ENCODE assay signal across 17 cellular contexts in the genomic region with DNA sequence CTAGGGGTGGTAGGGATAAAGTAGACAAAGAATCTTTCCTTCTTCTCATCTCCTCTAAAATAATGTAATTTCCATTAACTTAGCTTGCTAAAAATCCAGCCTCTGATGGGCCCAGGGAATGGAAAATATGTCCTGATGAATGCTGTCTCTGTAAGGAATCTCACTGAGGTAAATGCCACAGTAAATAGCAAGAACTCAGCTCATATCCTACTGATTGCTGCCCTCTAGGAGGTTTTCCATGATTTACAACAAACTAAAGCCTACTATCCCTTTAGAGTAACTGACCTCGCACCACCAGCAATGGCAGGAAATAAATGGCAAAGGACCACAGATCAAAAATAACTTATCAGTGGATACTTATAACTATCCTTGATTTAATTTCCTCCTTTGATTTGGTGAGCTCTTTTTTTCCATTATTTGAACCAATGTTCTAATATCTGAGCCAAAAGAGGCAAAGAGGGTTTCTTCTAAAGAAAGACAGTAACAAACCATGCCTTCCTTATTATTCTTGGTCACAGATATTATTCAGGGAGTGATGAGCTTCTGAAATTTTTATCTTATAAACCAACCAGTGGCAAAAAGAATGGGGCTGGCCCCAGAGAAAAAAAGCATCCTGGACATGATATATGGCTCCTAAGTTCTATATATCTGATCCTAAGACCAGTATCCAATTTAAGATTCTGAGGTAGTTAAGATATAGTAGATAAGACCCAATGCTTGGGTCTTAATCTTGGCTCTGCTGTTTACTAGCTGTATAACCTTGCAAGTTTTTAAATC. TPM values are rescaled to one million over a fixed set of nuclear protein-coding genes. Genes with fewer than 3 reads are reported as not detected.
DNase-seq lines count a peak whose midpoint lies in the region; ATAC-seq and TF ChIP-seq lines count a peak whose summit lies in the region.
"Had no signal": no experiment of that assay in that cellular context is flagged by ENCODE, and none has a peak within 500 bp of the region (broad histone marks: within the 10 kb centered on the region; RNA-seq: fewer than 3 reads in every experiment).

No MANE protein-coding gene starts in this region.

- H3K27ac ChIP-seq in 22Rv1 (no peak overlapping the region), liver (ENCODE audit: low read depth in 1 of 2, low read length in 2 of 2) (no peak overlapping the region)
- H3K27ac ChIP-seq: ascending aorta, GM23248, left ventricle myocardium inferior, thyroid gland had no signal

- peaks cover 97% of the 10 kb centered on the region for H3K36me3 Mint-ChIP-seq in stimulated activated effector memory CD8-positive, alpha-beta T cell treated with anti-CD3 and anti-CD28 coated beads, Interleukin-12 subunit alpha, Interleukin-12 subunit beta, amount 100 ng/mL, for 72 hours

- H3K9me3 ChIP-seq in liver (ENCODE audit: control insufficient read depth in 4 of 4, low read length in 3 of 4), result peaks cover 0 to 7% (median 5%) of the 10 kb centered on the region in 4 donors
- H3K9me3 ChIP-seq: thyroid gland had no signal

- WGBS in liver, result 83% methylated on average over 1 of the region's 1 CpG

- peaks cover 1 to 59% (median 51%) of the 10 kb centered on the region in 4 donors for H3K36me3 ChIP-seq in liver (ENCODE audit: control insufficient read depth in 4 of 4, insufficient read depth in 3 of 4, low read depth in 1 of 4, low read length in 3 of 4)

- H3K4me1 Mint-ChIP-seq in stimulated activated effector memory CD8-positive, alpha-beta T cell treated with anti-CD3 and anti-CD28 coated beads, Interleukin-12 subunit alpha, Interleukin-12 subunit beta, amount 100 ng/mL, for 72 hours, result peaks cover 2% of the 10 kb centered on the region
- H3K4me1 Mint-ChIP-seq: activated CD4-positive, alpha-beta memory T cell treated with anti-CD3 and anti-CD28 coated beads, Interleukin-2, amount 10 ng/mL, durations not matched to agents 7 days and 5 days had no signal

- H3K9ac ChIP-seq in liver (ENCODE audit: low read depth in 1 of 2, low read length in 2 of 2), result no peak overlapping the region
- H3K9ac ChIP-seq: GM23248 had no signal

- ATAC-seq in stimulated activated effector memory CD8-positive, alpha-beta T cell treated with anti-CD3 and anti-CD28 coated beads, Interleukin-12 subunit alpha, Interleukin-12 subunit beta, amount 100 ng/mL, for 72 hours, result no peak
- ATAC-seq: naive thymus-derived CD4-positive, alpha-beta T cell had no signal

- TF ChIP-seq CTCF in 22Rv1 (IDR thresholded peaks at IDR 0.05) (peak; percentile 47), HFF-Myc (IDR thresholded peaks at IDR 0.05; ENCODE audit: low read depth, low read length, missing control alignments) (peak; percentile 5), liver (IDR thresholded peaks at IDR 0.05; ENCODE audit: low read depth, low read length, missing input control) (no peak)

- H3K4me1 ChIP-seq in liver (ENCODE audit: control insufficient read depth in 4 of 4, insufficient read depth in 4 of 4, low read length in 3 of 4), result no peaks in the 10 kb centered on the region
- H3K4me1 ChIP-seq: ascending aorta, left ventricle myocardium inferior, thyroid gland had no signal

- DNase-seq in HFF-Myc (ENCODE audit: extremely low read depth, low read depth), result no peak
- peak; percentile 25 for DNase-seq in astrocyte of the hippocampus (ENCODE audit: low read depth, low spot score)
- DNase-seq in stimulated activated CD4-positive, alpha-beta T cell treated with anti-CD3 and anti-CD28 coated beads, Interleukin-15, amount 100 ng/mL, for 24 hours, result no peak
- DNase-seq in head of caudate nucleus, result no peak
- no peak for DNase-seq in T1000 (lab: John Stamatoyannopoulos, UW)
- no peak for DNase-seq in stimulated activated effector memory CD8-positive, alpha-beta T cell treated with anti-CD3 and anti-CD28 coated beads, Interleukin-12 subunit alpha, Interleukin-12 subunit beta, amount 100 ng/mL, for 72 hours (ENCODE audit: low spot score in 2 of 2)
- DNase-seq: activated CD4-positive, alpha-beta memory T cell treated with anti-CD3 and anti-CD28 coated beads, Interleukin-2, amount 10 ng/mL, durations not matched to agents 7 days and 5 days; DMS 273 treated with DMSO at 0.1 percent for 48 hours; GM23248; left ventricle myocardium inferior; naive thymus-derived CD4-positive, alpha-beta T cell; stimulated activated CD8-positive, alpha-beta memory T cell treated with anti-CD3 and anti-CD28 coated beads, Interleukin-4, amount 100 ng/mL, for 48 hours; thyroid gland had no signal

- H3K9me3 Mint-ChIP-seq in stimulated activated effector memory CD8-positive, alpha-beta T cell treated with anti-CD3 and anti-CD28 coated beads, Interleukin-12 subunit alpha, Interleukin-12 subunit beta, amount 100 ng/mL, for 72 hours, result peaks cover 7% of the 10 kb centered on the region

- H3K4me3 Mint-ChIP-seq in stimulated activated effector memory CD8-positive, alpha-beta T cell treated with anti-CD3 and anti-CD28 coated beads, Interleukin-12 subunit alpha, Interleukin-12 subunit beta, amount 100 ng/mL, for 72 hours, result no peak overlapping the region
- H3K4me3 Mint-ChIP-seq: activated CD4-positive, alpha-beta memory T cell treated with anti-CD3 and anti-CD28 coated beads, Interleukin-2, amount 10 ng/mL, durations not matched to agents 7 days and 5 days; activated T-helper 1 cell treated with anti-CD3 and anti-CD28 coated beads, Interleukin-12 subunit alpha, Interleukin-12 subunit beta, Interleukin-2, Interleukin-4 antibody, amounts not matched to agents 30 ng/mL and 10 ng/mL and 1 ng/mL, durations not matched to agents 14 hours and 24 hours and 36 hours; naive thymus-derived CD4-positive, alpha-beta T cell had no signal

- peak; percentile 7 to 17 for TF ChIP-seq RAD21 in liver (IDR thresholded peaks at IDR 0.05)

- H3K4me3 ChIP-seq in HFF-Myc (replicated peaks; ENCODE audit: low read depth, low read length) (no peak overlapping the region), liver (ENCODE audit: low read depth in 1 of 3, low read length in 3 of 3) (no peak overlapping the region)
- H3K4me3 ChIP-seq: ascending aorta, GM23248, left ventricle myocardium inferior, thyroid gland had no signal

- no peaks in the 10 kb centered on the region for H3K27me3 ChIP-seq in liver (ENCODE audit: control insufficient read depth in 4 of 4, insufficient read depth in 4 of 4, low read length in 3 of 4)
- H3K27me3 ChIP-seq: ascending aorta, thyroid gland had no signal

- no peak overlapping the region for H3K27ac Mint-ChIP-seq in stimulated activated effector memory CD8-positive, alpha-beta T cell treated with anti-CD3 and anti-CD28 coated beads, Interleukin-12 subunit alpha, Interleukin-12 subunit beta, amount 100 ng/mL, for 72 hours
- H3K27ac Mint-ChIP-seq: activated CD4-positive, alpha-beta memory T cell treated with anti-CD3 and anti-CD28 coated beads, Interleukin-2, amount 10 ng/mL, durations not matched to agents 7 days and 5 days; activated T-helper 1 cell treated with anti-CD3 and anti-CD28 coated beads, Interleukin-12 subunit alpha, Interleukin-12 subunit beta, Interleukin-2, Interleukin-4 antibody, amounts not matched to agents 30 ng/mL and 10 ng/mL and 1 ng/mL, durations not matched to agents 14 hours and 24 hours and 36 hours; naive thymus-derived CD4-positive, alpha-beta T cell had no signal

- intact Hi-C loops in head of caudate nucleus (cut with DNase I), result no loop called here

TF ChIP-seq in liver, 16 proteins besides CTCF, POLR2A, EP300 and RAD21 (continues in another document):
- TF ChIP-seq SP1 (IDR thresholded peaks at IDR 0.05) (no peak), GABPA (IDR thresholded peaks at IDR 0.05 in 1 of 2, conservative IDR thresholded peaks at IDR 0.05 in 1 of 2) (no peak), FOXA2 (IDR thresholded peaks at IDR 0.05) (no peak), RXRA (IDR thresholded peaks at IDR 0.05) (no peak), EGR1 (IDR thresholded peaks at IDR 0.05; ENCODE audit: low read depth in 2 of 2) (no peak)
- TF ChIP-seq, protein P1, sequence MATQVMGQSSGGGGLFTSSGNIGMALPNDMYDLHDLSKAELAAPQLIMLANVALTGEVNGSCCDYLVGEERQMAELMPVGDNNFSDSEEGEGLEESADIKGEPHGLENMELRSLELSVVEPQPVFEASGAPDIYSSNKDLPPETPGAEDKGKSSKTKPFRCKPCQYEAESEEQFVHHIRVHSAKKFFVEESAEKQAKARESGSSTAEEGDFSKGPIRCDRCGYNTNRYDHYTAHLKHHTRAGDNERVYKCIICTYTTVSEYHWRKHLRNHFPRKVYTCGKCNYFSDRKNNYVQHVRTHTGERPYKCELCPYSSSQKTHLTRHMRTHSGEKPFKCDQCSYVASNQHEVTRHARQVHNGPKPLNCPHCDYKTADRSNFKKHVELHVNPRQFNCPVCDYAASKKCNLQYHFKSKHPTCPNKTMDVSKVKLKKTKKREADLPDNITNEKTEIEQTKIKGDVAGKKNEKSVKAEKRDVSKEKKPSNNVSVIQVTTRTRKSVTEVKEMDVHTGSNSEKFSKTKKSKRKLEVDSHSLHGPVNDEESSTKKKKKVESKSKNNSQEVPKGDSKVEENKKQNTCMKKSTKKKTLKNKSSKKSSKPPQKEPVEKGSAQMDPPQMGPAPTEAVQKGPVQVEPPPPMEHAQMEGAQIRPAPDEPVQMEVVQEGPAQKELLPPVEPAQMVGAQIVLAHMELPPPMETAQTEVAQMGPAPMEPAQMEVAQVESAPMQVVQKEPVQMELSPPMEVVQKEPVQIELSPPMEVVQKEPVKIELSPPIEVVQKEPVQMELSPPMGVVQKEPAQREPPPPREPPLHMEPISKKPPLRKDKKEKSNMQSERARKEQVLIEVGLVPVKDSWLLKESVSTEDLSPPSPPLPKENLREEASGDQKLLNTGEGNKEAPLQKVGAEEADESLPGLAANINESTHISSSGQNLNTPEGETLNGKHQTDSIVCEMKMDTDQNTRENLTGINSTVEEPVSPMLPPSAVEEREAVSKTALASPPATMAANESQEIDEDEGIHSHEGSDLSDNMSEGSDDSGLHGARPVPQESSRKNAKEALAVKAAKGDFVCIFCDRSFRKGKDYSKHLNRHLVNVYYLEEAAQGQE (IDR thresholded peaks at IDR 0.05), result no peak

RNA-seq across cellular contexts. Expression of a gene that starts 43.7 kb away (rescaled TPM):
- 10 to 100 TPM in 1 of 2 donors, 1 to 10 TPM in 1; 6.4 to 11.7 TPM for total RNA-seq in liver
- 1 to 10 TPM; 1.4 to 2.1 TPM for polyA plus RNA-seq in liver

RNA-seq across cellular contexts. Expression of a gene that starts 57.0 kb away (rescaled TPM):
- total RNA-seq in liver, result 10 to 100 TPM in 1 of 2 donors, 1 to 10 TPM in 1; 6.4 to 23.9 TPM
- 1 to 10 TPM; 4.5 to 5.2 TPM for polyA plus RNA-seq in liver

RNA-seq across cellular contexts. Expression of a gene that starts 57.9 kb away (rescaled TPM):
- 100 to 1,000 TPM in 1 of 2 donors, not detected in 1; 321 TPM for total RNA-seq in liver
- not detected for polyA plus RNA-seq in liver
- total RNA-seq: activated CD4-positive, alpha-beta memory T cell treated with anti-CD3 and anti-CD28 coated beads, Interleukin-2, amount 10 ng/mL, durations not matched to agents 7 days and 5 days; ascending aorta; GM23248; left ventricle myocardium inferior; naive thymus-derived CD4-positive, alpha-beta T cell; thyroid gland had no signal
- polyA plus RNA-seq: GM23248; naive thymus-derived CD4-positive, alpha-beta T cell had no signal
